1 cellular context compared by ENCODE assay signal in genomic region chr20:381581-382290, GRCh38.
A peak's percentile ranks its signal among the peaks of the same experiment; 100 is the strongest.
TF ChIP-seq lines count a peak whose summit lies in the region.

No MANE protein-coding gene starts in this region.

TF ChIP-seq in HepG2, 621 proteins besides CTCF, POLR2A, EP300 and RAD21 (continued from another document and continues in another):
- TF ChIP-seq ZBTB10 (CRISPR knock-in tag; IDR thresholded peaks at IDR 0.05; ENCODE audit: borderline replicate concordance), result peak; percentile 80; the same call in 1 of the 2 replicates
- TF ChIP-seq TGIF2 (CRISPR knock-in tag; IDR thresholded peaks at IDR 0.05), result peak; percentile 71; the same call in 1 of the 2 replicates
- TF ChIP-seq RFXAP (CRISPR knock-in tag; IDR thresholded peaks at IDR 0.05; ENCODE audit: borderline replicate concordance), result peak; percentile 0; the same call in 1 of the 2 replicates
- TF ChIP-seq, protein P1, sequence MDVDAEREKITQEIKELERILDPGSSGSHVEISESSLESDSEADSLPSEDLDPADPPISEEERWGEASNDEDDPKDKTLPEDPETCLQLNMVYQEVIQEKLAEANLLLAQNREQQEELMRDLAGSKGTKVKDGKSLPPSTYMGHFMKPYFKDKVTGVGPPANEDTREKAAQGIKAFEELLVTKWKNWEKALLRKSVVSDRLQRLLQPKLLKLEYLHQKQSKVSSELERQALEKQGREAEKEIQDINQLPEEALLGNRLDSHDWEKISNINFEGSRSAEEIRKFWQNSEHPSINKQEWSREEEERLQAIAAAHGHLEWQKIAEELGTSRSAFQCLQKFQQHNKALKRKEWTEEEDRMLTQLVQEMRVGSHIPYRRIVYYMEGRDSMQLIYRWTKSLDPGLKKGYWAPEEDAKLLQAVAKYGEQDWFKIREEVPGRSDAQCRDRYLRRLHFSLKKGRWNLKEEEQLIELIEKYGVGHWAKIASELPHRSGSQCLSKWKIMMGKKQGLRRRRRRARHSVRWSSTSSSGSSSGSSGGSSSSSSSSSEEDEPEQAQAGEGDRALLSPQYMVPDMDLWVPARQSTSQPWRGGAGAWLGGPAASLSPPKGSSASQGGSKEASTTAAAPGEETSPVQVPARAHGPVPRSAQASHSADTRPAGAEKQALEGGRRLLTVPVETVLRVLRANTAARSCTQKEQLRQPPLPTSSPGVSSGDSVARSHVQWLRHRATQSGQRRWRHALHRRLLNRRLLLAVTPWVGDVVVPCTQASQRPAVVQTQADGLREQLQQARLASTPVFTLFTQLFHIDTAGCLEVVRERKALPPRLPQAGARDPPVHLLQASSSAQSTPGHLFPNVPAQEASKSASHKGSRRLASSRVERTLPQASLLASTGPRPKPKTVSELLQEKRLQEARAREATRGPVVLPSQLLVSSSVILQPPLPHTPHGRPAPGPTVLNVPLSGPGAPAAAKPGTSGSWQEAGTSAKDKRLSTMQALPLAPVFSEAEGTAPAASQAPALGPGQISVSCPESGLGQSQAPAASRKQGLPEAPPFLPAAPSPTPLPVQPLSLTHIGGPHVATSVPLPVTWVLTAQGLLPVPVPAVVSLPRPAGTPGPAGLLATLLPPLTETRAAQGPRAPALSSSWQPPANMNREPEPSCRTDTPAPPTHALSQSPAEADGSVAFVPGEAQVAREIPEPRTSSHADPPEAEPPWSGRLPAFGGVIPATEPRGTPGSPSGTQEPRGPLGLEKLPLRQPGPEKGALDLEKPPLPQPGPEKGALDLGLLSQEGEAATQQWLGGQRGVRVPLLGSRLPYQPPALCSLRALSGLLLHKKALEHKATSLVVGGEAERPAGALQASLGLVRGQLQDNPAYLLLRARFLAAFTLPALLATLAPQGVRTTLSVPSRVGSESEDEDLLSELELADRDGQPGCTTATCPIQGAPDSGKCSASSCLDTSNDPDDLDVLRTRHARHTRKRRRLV (CRISPR knock-in tag; IDR thresholded peaks at IDR 0.05), result peak; percentile 84
- TF ChIP-seq MYNN (CRISPR knock-in tag; IDR thresholded peaks at IDR 0.05; ENCODE audit: low read depth), result 0 out of 2 replicates have a peak, but pooled peaks have one; percentile 2
- TF ChIP-seq ZSCAN30 (CRISPR knock-in tag; IDR thresholded peaks at IDR 0.05), result no peak
- peak; percentile 57; the same call in 1 of the 2 replicates for TF ChIP-seq SALL1 (CRISPR knock-in tag; IDR thresholded peaks at IDR 0.05)
- TF ChIP-seq, protein P2, sequence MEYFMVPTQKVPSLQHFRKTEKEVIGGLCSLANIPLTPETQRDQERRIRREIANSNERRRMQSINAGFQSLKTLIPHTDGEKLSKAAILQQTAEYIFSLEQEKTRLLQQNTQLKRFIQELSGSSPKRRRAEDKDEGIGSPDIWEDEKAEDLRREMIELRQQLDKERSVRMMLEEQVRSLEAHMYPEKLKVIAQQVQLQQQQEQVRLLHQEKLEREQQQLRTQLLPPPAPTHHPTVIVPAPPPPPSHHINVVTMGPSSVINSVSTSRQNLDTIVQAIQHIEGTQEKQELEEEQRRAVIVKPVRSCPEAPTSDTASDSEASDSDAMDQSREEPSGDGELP (IDR thresholded peaks at IDR 0.05; ENCODE audit: borderline replicate concordance, low read depth), result peak; percentile 94
- peak; percentile 80; the same call in 1 of the 2 replicates for TF ChIP-seq MAF1 (CRISPR knock-in tag; IDR thresholded peaks at IDR 0.05; ENCODE audit: borderline replicate concordance)
- no peak for TF ChIP-seq HMGXB3 (CRISPR knock-in tag; IDR thresholded peaks at IDR 0.05; ENCODE audit: borderline replicate concordance)
- TF ChIP-seq HNRNPK (IDR thresholded peaks at IDR 0.05; ENCODE audit: low read depth, low read length, poor library complexity, severe bottlenecking), result peak; percentile 84
- TF ChIP-seq DNMT1 (CRISPR knock-in tag; IDR thresholded peaks at IDR 0.05), result peak; percentile 13; the same call in 1 of the 2 replicates
- TF ChIP-seq ZNF331 (CRISPR knock-in tag; IDR thresholded peaks at IDR 0.05), result peak; percentile 71
- no peak for TF ChIP-seq ZSCAN9 (CRISPR knock-in tag; IDR thresholded peaks at IDR 0.05; ENCODE audit: borderline replicate concordance)
- TF ChIP-seq HOXA7 (CRISPR knock-in tag; IDR thresholded peaks at IDR 0.05), result no peak
- peak; percentile 52 to 66; a peak in 2 of 4 replicates for TF ChIP-seq KLF16 (CRISPR knock-in tag; IDR thresholded peaks at IDR 0.05)
- no peak; the same call in 1 of the 2 replicates for TF ChIP-seq HNF4G (IDR thresholded peaks at IDR 0.05; ENCODE audit: borderline replicate concordance, low read depth, low read length)
- TF ChIP-seq HNF4G (CRISPR knock-in tag; IDR thresholded peaks at IDR 0.05; ENCODE audit: borderline replicate concordance, low read depth), result 0 out of 2 replicates have a peak, but pooled peaks have one; percentile 37
- peak; percentile 66 for TF ChIP-seq HNRNPL (IDR thresholded peaks at IDR 0.05; ENCODE audit: low read depth, low read length)
- TF ChIP-seq ZEB1 (IDR thresholded peaks at IDR 0.05; ENCODE audit: insufficient replicate concordance, low read depth), result no peak
- TF ChIP-seq, protein P3, sequence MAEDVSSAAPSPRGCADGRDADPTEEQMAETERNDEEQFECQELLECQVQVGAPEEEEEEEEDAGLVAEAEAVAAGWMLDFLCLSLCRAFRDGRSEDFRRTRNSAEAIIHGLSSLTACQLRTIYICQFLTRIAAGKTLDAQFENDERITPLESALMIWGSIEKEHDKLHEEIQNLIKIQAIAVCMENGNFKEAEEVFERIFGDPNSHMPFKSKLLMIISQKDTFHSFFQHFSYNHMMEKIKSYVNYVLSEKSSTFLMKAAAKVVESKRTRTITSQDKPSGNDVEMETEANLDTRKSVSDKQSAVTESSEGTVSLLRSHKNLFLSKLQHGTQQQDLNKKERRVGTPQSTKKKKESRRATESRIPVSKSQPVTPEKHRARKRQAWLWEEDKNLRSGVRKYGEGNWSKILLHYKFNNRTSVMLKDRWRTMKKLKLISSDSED (CRISPR knock-in tag; IDR thresholded peaks at IDR 0.05), result 0 out of 2 replicates have a peak, but pooled peaks have one; percentile 8
- no peak for TF ChIP-seq TBP (CRISPR knock-in tag; IDR thresholded peaks at IDR 0.05)
- peak; percentile 96 for TF ChIP-seq ZNF646 (CRISPR knock-in tag; IDR thresholded peaks at IDR 0.05)
- no peak for TF ChIP-seq SYNCRIP (IDR thresholded peaks at IDR 0.05; ENCODE audit: insufficient read depth, low read depth, low read length)
- TF ChIP-seq KLF15 (CRISPR knock-in tag; IDR thresholded peaks at IDR 0.05; ENCODE audit: borderline replicate concordance), result peak; percentile 68; the same call in 1 of the 2 replicates
- TF ChIP-seq IKZF4 (CRISPR knock-in tag; IDR thresholded peaks at IDR 0.05; ENCODE audit: borderline replicate concordance, low read depth, not compliant biosample characterization), result peak; percentile 10
- TF ChIP-seq ZNF44 (CRISPR knock-in tag; IDR thresholded peaks at IDR 0.05), result no peak
- TF ChIP-seq ELF4 (CRISPR knock-in tag; IDR thresholded peaks at IDR 0.05; ENCODE audit: borderline replicate concordance), result no peak
- TF ChIP-seq ZNF12 (CRISPR knock-in tag; IDR thresholded peaks at IDR 0.05), result peak; percentile 18; the same call in 1 of the 2 replicates
- no peak for TF ChIP-seq RFX1 (IDR thresholded peaks at IDR 0.05)
- no peak; the same call in 1 of the 2 replicates for TF ChIP-seq ZNF564 (CRISPR knock-in tag; IDR thresholded peaks at IDR 0.05)
- no peak for TF ChIP-seq GMEB2 (CRISPR knock-in tag; IDR thresholded peaks at IDR 0.05; ENCODE audit: low read depth)
- TF ChIP-seq PAX8 (CRISPR knock-in tag; IDR thresholded peaks at IDR 0.05; ENCODE audit: borderline replicate concordance), result peak; percentile 84; the same call in 1 of the 2 replicates
- peak; percentile 90; the same call in 1 of the 2 replicates for TF ChIP-seq ZNF879 (CRISPR knock-in tag; IDR thresholded peaks at IDR 0.05)
- peak; percentile 63 for TF ChIP-seq SP5 (CRISPR knock-in tag; IDR thresholded peaks at IDR 0.05; ENCODE audit: borderline replicate concordance, low read depth)
- peak; percentile 22; the same call in 1 of the 2 replicates for TF ChIP-seq ZNF556 (CRISPR knock-in tag; IDR thresholded peaks at IDR 0.05; ENCODE audit: borderline replicate concordance)
